8 cellular contexts compared by ENCODE assay signal in genomic region chr19:34926685-34927375, GRCh38. TPM values are rescaled to one million over a fixed set of nuclear protein-coding genes. Genes with fewer than 3 reads are reported as not detected.
DNase-seq lines count a peak whose midpoint lies in the region; ATAC-seq, FAIRE-seq and TF ChIP-seq lines count a peak whose summit lies in the region.

Gene ZNF30 (plus strand): TSS chr19:34926903. CDS start chr19:34929948, 3,045 bp downstream.

- peaks cover 30% of the 10 kb centered on the region for H3K36me3 ChIP-seq in WERI-Rb-1
- H3K36me3 ChIP-seq in mammary epithelial cell (ENCODE audit: insufficient read depth, low read length) = no peaks in the 10 kb centered on the region
- no peaks in the 10 kb centered on the region for H3K36me3 ChIP-seq in small intestine (ENCODE audit: control insufficient read depth in 2 of 2, insufficient read depth in 2 of 2, low read length in 2 of 2)

- TF ChIP-seq CTCF in GM10248 (IDR thresholded peaks at IDR 0.05; ENCODE audit: control extremely low read depth, extremely low read depth, low read depth, missing control alignments) (no peak), WERI-Rb-1 (IDR thresholded peaks at IDR 0.05; ENCODE audit: low read depth, low read length) (no peak), mammary epithelial cell (conservative IDR thresholded peaks at IDR 0.05 in 1 of 2, IDR thresholded peaks at IDR 0.05 in 1 of 2; ENCODE audit: extremely low read depth in 1 of 2, insufficient read depth in 1 of 2, low read depth in 1 of 2, low read length in 2 of 2) (no peak)

- CTCF ChIA-PET in GM10248 (lab: Yijun Ruan, JAX) (interaction anchor here (0.7 to 1.7 kb wide), 6 partner anchors 26 to 209 kb away, joined by 3 to 4 read pairs (median 3); no protein-coding TSS in a partner anchor), mammary epithelial cell (lab: Charles Lee; ENCODE audit: low non-redundant PET) (no interaction called here)

- WGBS in mammary epithelial cell (ENCODE audit: low coverage, missing lambda C conversion rate) = 5% methylated on average over 24 of the region's 53 CpGs
- 0% methylated on average over 53 of the region's 53 CpGs for whole genome bisulfite sequencing in small intestine, 3 donors

- H3K4me1 ChIP-seq in mammary epithelial cell (ENCODE audit: insufficient read depth, low read length) = peaks cover 6% of the 10 kb centered on the region
- H3K4me1 ChIP-seq in small intestine (ENCODE audit: control insufficient read depth in 2 of 2, insufficient read depth in 1 of 2, low read depth in 1 of 2, low read length in 1 of 2) = no peaks in the 10 kb centered on the region

- H3K79me2 ChIP-seq in mammary epithelial cell (ENCODE audit: insufficient read depth, low read length) = peaks cover 3% of the 10 kb centered on the region

- intact Hi-C loops in mammary epithelial cell (cut with micrococcal nuclease) = loop anchor here (1.0 to 2.0 kb wide), 2 partner anchors 154 to 193 kb away; partner anchors contain the start of genes ZNF181 and ZNF599

- H3K9me3 ChIP-seq in WERI-Rb-1 (ENCODE audit: severe bottlenecking) (no peaks in the 10 kb centered on the region), mammary epithelial cell (replicated peaks; ENCODE audit: insufficient read depth, low read length) (no peaks in the 10 kb centered on the region), small intestine (ENCODE audit: control insufficient read depth, low read depth) (no peaks in the 10 kb centered on the region)

- H3K27ac ChIP-seq in WERI-Rb-1 = peak within 1 kb of the TSS; percentile 80
- peak within 1 kb of the TSS; percentile 11 for H3K27ac ChIP-seq in mammary epithelial cell (ENCODE audit: insufficient read depth, low read depth, low read length)
- peak within 1 kb of the TSS; percentile 68 to 89 for H3K27ac ChIP-seq in small intestine (ENCODE audit: low read depth in 1 of 2, low read length in 1 of 2)

- DNase-seq in GM10248 (ENCODE audit: extremely low spot score) (peak; percentile 95), NCI-H146 (lab: John Stamatoyannopoulos, UW) (peak; percentile 91), WERI-Rb-1 (peak; percentile 95), mammary epithelial cell (peak; percentile 84), iPS-NIHi11 (ENCODE audit: low spot score) (peak; percentile 98), small intestine (peak; percentile 91), NCI-H187 treated with DMSO at 0.1 percent for 48 hours (lab: John Stamatoyannopoulos, UW) (no peak)

- H3K4me3 ChIP-seq in WERI-Rb-1 (ENCODE audit: low read depth, low read length) = peak within 1 kb of the TSS; percentile 86
- H3K4me3 ChIP-seq in mammary epithelial cell (replicated peaks in 1 of 3; ENCODE audit: insufficient read depth in 1 of 3, low read depth in 2 of 3, low read length in 3 of 3) = peak within 1 kb of the TSS; percentile 78 to 99 (median 80)
- peak within 1 kb of the TSS; percentile 70 to 77 for H3K4me3 ChIP-seq in small intestine (ENCODE audit: low read depth in 1 of 2, low read length in 2 of 2)

- H2AFZ ChIP-seq in mammary epithelial cell (ENCODE audit: low read depth, low read length) = peak within 1 kb of the TSS; percentile 98

- H3K4me2 ChIP-seq in mammary epithelial cell (ENCODE audit: insufficient read depth, low read depth, low read length) = peak within 1 kb of the TSS; percentile 80

- in situ Hi-C loops in mammary epithelial cell (cut with MboI; ENCODE audit: low sequenced_read_pairs in 2 of 2) = no loop called here

- H3K27me3 ChIP-seq in WERI-Rb-1 (ENCODE audit: insufficient read depth, low read depth, severe bottlenecking) (no peaks in the 10 kb centered on the region), mammary epithelial cell (ENCODE audit: insufficient read depth, low read length) (no peaks in the 10 kb centered on the region), small intestine (ENCODE audit: control insufficient read depth in 2 of 2, insufficient read depth in 2 of 2, low read length in 2 of 2) (no peaks in the 10 kb centered on the region)

- no peak for FAIRE-seq in small intestine (lab: Jason Lieb, UNC)

- dilution Hi-C loops in mammary epithelial cell (cut with HindIII; ENCODE audit: low sequenced_read_pairs) = no loop called here

- no TSS peak for BruUV-seq in mammary epithelial cell (replicated peaks; lab: Mats Ljungman, UMichigan)

- H3K9ac ChIP-seq in mammary epithelial cell (ENCODE audit: insufficient read depth, low read length) = peak within 1 kb of the TSS; percentile 54

- ATAC-seq in HG02610 (IDR thresholded peaks at IDR 0.05; ENCODE audit: unreplicated experiment) = peak; percentile 89

- POLR2A ChIA-PET in GM10248 (lab: Yijun Ruan, JAX) = no interaction called here

- no peaks in the 10 kb centered on the region for H4K20me1 ChIP-seq in mammary epithelial cell (ENCODE audit: insufficient read depth, low read length)

RNA-seq across cellular contexts. Expression of gene ZNF30, which starts in this region (rescaled TPM):
- 1 to 10 TPM; 3.5 to 3.8 TPM for total RNA-seq in mammary epithelial cell
- polyA plus RNA-seq in mammary epithelial cell = 2.2 TPM
- 6.4 TPM for polyA minus RNA-seq in mammary epithelial cell
- polyA plus RNA-seq in small intestine = 1 to 10 TPM in 2 of 3 donors, under 1 TPM in 1; 0.54 to 4.2 (median 2.1) TPM

Comparison
In these comparisons a context has a peak if more than half of its experiments do, and no peak if none do; other contexts are left out.
1. H3K27ac ChIP-seq: peak in every context shown above with its lines; median percentile 80 in WERI-Rb-1; 78 in small intestine; 11 in mammary epithelial cell.